1 cellular context compared by ENCODE assay signal in genomic region chr15:75625542-75626347, GRCh38.
TF ChIP-seq lines count a peak whose summit lies in the region.

Gene SNUPN (minus strand): TSS chr15:75625725. CDS start chr15:75621051, 4,674 bp downstream.

TF ChIP-seq in HepG2, 621 proteins besides CTCF, POLR2A, EP300 and RAD21 (continued from another document and continues in another):
- TF ChIP-seq HNF1A (IDR thresholded peaks at IDR 0.05; ENCODE audit: low read depth) (no peak), HNF1A (CRISPR knock-in tag; IDR thresholded peaks at IDR 0.05; ENCODE audit: borderline replicate concordance) (no peak; the same call in 1 of the 2 replicates), U2AF2 (IDR thresholded peaks at IDR 0.05; ENCODE audit: low read depth, low read length) (no peak), ZNF276 (CRISPR knock-in tag; IDR thresholded peaks at IDR 0.05; ENCODE audit: low read depth) (peak; percentile 48; the same call in 1 of the 2 replicates), ZNF891 (CRISPR knock-in tag; IDR thresholded peaks at IDR 0.05) (peak; percentile 23; the same call in 1 of the 2 replicates), TCF7 (IDR thresholded peaks at IDR 0.05; ENCODE audit: low read depth) (no peak), ZNF329 (CRISPR knock-in tag; IDR thresholded peaks at IDR 0.05; ENCODE audit: low read depth) (no peak), ZNF17 (CRISPR knock-in tag; IDR thresholded peaks at IDR 0.05) (no peak), ATF2 (CRISPR knock-in tag; IDR thresholded peaks at IDR 0.05) (peak; percentile 73; the same call in 1 of the 2 replicates), ZNF788 (CRISPR knock-in tag; IDR thresholded peaks at IDR 0.05; ENCODE audit: borderline replicate concordance) (peak; percentile 56; the same call in 1 of the 2 replicates), TP53 (CRISPR knock-in tag; conservative IDR thresholded peaks at IDR 0.05) (peak; percentile 53; the same call in 1 of the 2 replicates), FOXA3 (CRISPR knock-in tag; IDR thresholded peaks at IDR 0.05) (peak; percentile 7; the same call in 1 of the 2 replicates), ATF7-NPFF (CRISPR knock-in tag; IDR thresholded peaks at IDR 0.05; ENCODE audit: low read depth) (peak; percentile 89), ZBTB46 (CRISPR knock-in tag; IDR thresholded peaks at IDR 0.05; ENCODE audit: borderline replicate concordance) (no peak), RNF2 (conservative IDR thresholded peaks at IDR 0.05; ENCODE audit: low read depth) (peak; percentile 71), HOXA7 (CRISPR knock-in tag; IDR thresholded peaks at IDR 0.05) (no peak), GATA4 (IDR thresholded peaks at IDR 0.05; ENCODE audit: borderline replicate concordance, low read depth) (peak; percentile 51; the same call in 1 of the 2 replicates), PAF1 (CRISPR knock-in tag; IDR thresholded peaks at IDR 0.05) (no peak), NFE2 (CRISPR knock-in tag; IDR thresholded peaks at IDR 0.05) (no peak), ZNF772 (CRISPR knock-in tag; IDR thresholded peaks at IDR 0.05) (peak; percentile 51), MEF2D (CRISPR knock-in tag; IDR thresholded peaks at IDR 0.05) (peak; percentile 37; the same call in 1 of the 2 replicates), ZNF776 (CRISPR knock-in tag; IDR thresholded peaks at IDR 0.05) (peak; percentile 42), SMAD1 (CRISPR knock-in tag; IDR thresholded peaks at IDR 0.05; ENCODE audit: borderline replicate concordance, low read depth) (0 out of 2 replicates have a peak, but pooled peaks have one; percentile 16), ETS1 (CRISPR knock-in tag; IDR thresholded peaks at IDR 0.05) (no peak), KLF6 (CRISPR knock-in tag; IDR thresholded peaks at IDR 0.05) (0 out of 2 replicates have a peak, but pooled peaks have one; percentile 56), RXRA (CRISPR knock-in tag; IDR thresholded peaks at IDR 0.05) (peak; percentile 72), ZNF24 (IDR thresholded peaks at IDR 0.05) (no peak), ZNF367 (CRISPR knock-in tag; IDR thresholded peaks at IDR 0.05; ENCODE audit: borderline replicate concordance) (no peak), ZNF580 (CRISPR knock-in tag; IDR thresholded peaks at IDR 0.05; ENCODE audit: borderline replicate concordance, low read depth) (peak; percentile 58; the same call in 1 of the 2 replicates), ADNP (CRISPR knock-in tag; IDR thresholded peaks at IDR 0.05) (peak; percentile 89; the same call in 1 of the 2 replicates), MLX (CRISPR knock-in tag; IDR thresholded peaks at IDR 0.05) (peak; percentile 51; the same call in 1 of the 2 replicates), GZF1 (CRISPR knock-in tag; IDR thresholded peaks at IDR 0.05) (no peak), ZNF354B (CRISPR knock-in tag; IDR thresholded peaks at IDR 0.05) (no peak), ETV5 (CRISPR knock-in tag; IDR thresholded peaks at IDR 0.05; ENCODE audit: borderline replicate concordance) (peak; percentile 92), ZNF7 (CRISPR knock-in tag; IDR thresholded peaks at IDR 0.05) (no peak), IKZF4 (CRISPR knock-in tag; IDR thresholded peaks at IDR 0.05; ENCODE audit: borderline replicate concordance, low read depth, not compliant biosample characterization) (no peak), TIGD3 (CRISPR knock-in tag; IDR thresholded peaks at IDR 0.05; ENCODE audit: borderline replicate concordance) (no peak; the same call in 1 of the 2 replicates), ATRX (CRISPR knock-in tag; IDR thresholded peaks at IDR 0.05; ENCODE audit: borderline replicate concordance) (no peak), PREB (CRISPR knock-in tag; IDR thresholded peaks at IDR 0.05) (no peak), ZBTB20 (CRISPR knock-in tag; IDR thresholded peaks at IDR 0.05; ENCODE audit: borderline replicate concordance, low read depth) (peak; percentile 40; the same call in 1 of the 2 replicates), TSC22D2 (CRISPR knock-in tag; IDR thresholded peaks at IDR 0.05; ENCODE audit: borderline replicate concordance) (0 out of 2 replicates have a peak, but pooled peaks have one; percentile 43), ZNF451 (CRISPR knock-in tag; IDR thresholded peaks at IDR 0.05) (peak; percentile 81), ZNF274 (CRISPR knock-in tag; IDR thresholded peaks at IDR 0.05) (no peak), SRSF1 (optimal IDR thresholded peaks at IDR 0.05; ENCODE audit: low read depth, low read length) (no peak), ARNT (IDR thresholded peaks at IDR 0.05) (no peak), ARID2 (CRISPR knock-in tag; IDR thresholded peaks at IDR 0.05; ENCODE audit: borderline replicate concordance) (no peak), AHR (CRISPR knock-in tag; IDR thresholded peaks at IDR 0.05) (no peak), PITX1 (CRISPR knock-in tag; IDR thresholded peaks at IDR 0.05) (peak; percentile 46), ATAD3A (CRISPR knock-in tag; IDR thresholded peaks at IDR 0.05) (0 out of 2 replicates have a peak, but pooled peaks have one; percentile 49), ZNF644 (CRISPR knock-in tag; IDR thresholded peaks at IDR 0.05; ENCODE audit: low read depth) (no peak), ZHX1 (CRISPR knock-in tag; IDR thresholded peaks at IDR 0.05; ENCODE audit: low read depth) (no peak), ONECUT2 (CRISPR knock-in tag; IDR thresholded peaks at IDR 0.05) (no peak), ZNF598 (CRISPR knock-in tag; IDR thresholded peaks at IDR 0.05; ENCODE audit: borderline replicate concordance) (no peak)
